ENCODE assay signal across 8 cellular contexts in genomic region chr1:201999625-202000238, GRCh38. TPM values are rescaled to one million over a fixed set of nuclear protein-coding genes. Genes with fewer than 3 reads are reported as not detected.
DNase-seq lines count a peak whose midpoint lies in the region; ATAC-seq and TF ChIP-seq lines count a peak whose summit lies in the region.

No MANE protein-coding gene starts in this region.

- no peak overlapping the region for H3K4me3 Mint-ChIP-seq in progenitor cell of endocrine pancreas (ENCODE audit: low read depth)

- no peaks in the 10 kb centered on the region for H3K27me3 ChIP-seq in BE2C

- H3K36me3 Mint-ChIP-seq in progenitor cell of endocrine pancreas (ENCODE audit: insufficient read depth) = peaks cover 48% of the 10 kb centered on the region

- H3K9me3 ChIP-seq in BE2C = no peaks in the 10 kb centered on the region

- TF ChIP-seq CTCF in BE2C (IDR thresholded peaks at IDR 0.05; ENCODE audit: low read depth, low read length) = peak; percentile 95
- TF ChIP-seq CTCF in progenitor cell of endocrine pancreas (IDR thresholded peaks at IDR 0.05; ENCODE audit: unreplicated experiment) = peak; percentile 79

- H3K9me3 Mint-ChIP-seq in progenitor cell of endocrine pancreas (ENCODE audit: low read depth) = no peaks in the 10 kb centered on the region

- DNase-seq in BE2C = peak; percentile 52
- DNase-seq in GM19240 (ENCODE audit: insufficient read length, low spot score) = peak; percentile 43
- peak; percentile 83 for DNase-seq in NCI-H2196 treated with DMSO at 0.1 percent for 48 hours (lab: John Stamatoyannopoulos, UW; ENCODE audit: unreplicated experiment)
- peak; percentile 4 for DNase-seq in activated CD4-positive, alpha-beta T cell treated with anti-CD3 and anti-CD28 coated beads, Interleukin-2, amount 50 U/mL, for 1 hour
- DNase-seq in foreskin melanocyte = peak; percentile 19
- DNase-seq in progenitor cell of endocrine pancreas (ENCODE audit: low spot score, unreplicated experiment) = peak; percentile 12
- no peak for DNase-seq in GOT3 (lab: John Stamatoyannopoulos, UW)

- H3K27ac Mint-ChIP-seq in progenitor cell of endocrine pancreas = no peak overlapping the region

- no peaks in the 10 kb centered on the region for H3K27me3 Mint-ChIP-seq in progenitor cell of endocrine pancreas

- H3K36me3 ChIP-seq in BE2C = peaks cover 41% of the 10 kb centered on the region

- ATAC-seq in HG02938 (IDR thresholded peaks at IDR 0.05; ENCODE audit: unreplicated experiment) = no peak

- no peaks in the 10 kb centered on the region for H3K4me1 Mint-ChIP-seq in progenitor cell of endocrine pancreas (ENCODE audit: low read depth)

- no peaks in the 10 kb centered on the region for H3K4me1 ChIP-seq in BE2C

- no peak overlapping the region for H3K4me3 ChIP-seq in BE2C (ENCODE audit: low read depth, low read length)

RNA-seq across cellular contexts. Expression of gene ELF3, which starts 10.7 kb away (rescaled TPM):
- polyA plus RNA-seq in BE2C (2012; ENCODE audit: insufficient read depth, insufficient read length, low read depth) = not detected
- 71.9 and 74.3 TPM in 2 replicates for total RNA-seq in progenitor cell of endocrine pancreas

RNA-seq across cellular contexts. Expression of gene RNPEP, which starts 17.3 kb away (rescaled TPM):
- 49.1 TPM for polyA plus RNA-seq in BE2C (2012; ENCODE audit: insufficient read depth, insufficient read length, low read depth)
- 54.7 and 59.5 TPM in 2 replicates for total RNA-seq in progenitor cell of endocrine pancreas

RNA-seq across cellular contexts. Expression of gene TIMM17A, which starts 44.4 kb away (rescaled TPM):
- 172 TPM for polyA plus RNA-seq in BE2C (2012; ENCODE audit: insufficient read depth, insufficient read length, low read depth)
- 43.5 and 49.5 TPM in 2 replicates for total RNA-seq in progenitor cell of endocrine pancreas

RNA-seq across cellular contexts. Expression of gene LMOD1, which starts 53.4 kb away (rescaled TPM):
- polyA plus RNA-seq in BE2C (2012; ENCODE audit: insufficient read depth, insufficient read length, low read depth) = 0.40 TPM
- 0.41 and 0.62 TPM in 2 replicates for total RNA-seq in progenitor cell of endocrine pancreas
